11 cellular contexts compared by ENCODE assay signal in the genomic region with DNA sequence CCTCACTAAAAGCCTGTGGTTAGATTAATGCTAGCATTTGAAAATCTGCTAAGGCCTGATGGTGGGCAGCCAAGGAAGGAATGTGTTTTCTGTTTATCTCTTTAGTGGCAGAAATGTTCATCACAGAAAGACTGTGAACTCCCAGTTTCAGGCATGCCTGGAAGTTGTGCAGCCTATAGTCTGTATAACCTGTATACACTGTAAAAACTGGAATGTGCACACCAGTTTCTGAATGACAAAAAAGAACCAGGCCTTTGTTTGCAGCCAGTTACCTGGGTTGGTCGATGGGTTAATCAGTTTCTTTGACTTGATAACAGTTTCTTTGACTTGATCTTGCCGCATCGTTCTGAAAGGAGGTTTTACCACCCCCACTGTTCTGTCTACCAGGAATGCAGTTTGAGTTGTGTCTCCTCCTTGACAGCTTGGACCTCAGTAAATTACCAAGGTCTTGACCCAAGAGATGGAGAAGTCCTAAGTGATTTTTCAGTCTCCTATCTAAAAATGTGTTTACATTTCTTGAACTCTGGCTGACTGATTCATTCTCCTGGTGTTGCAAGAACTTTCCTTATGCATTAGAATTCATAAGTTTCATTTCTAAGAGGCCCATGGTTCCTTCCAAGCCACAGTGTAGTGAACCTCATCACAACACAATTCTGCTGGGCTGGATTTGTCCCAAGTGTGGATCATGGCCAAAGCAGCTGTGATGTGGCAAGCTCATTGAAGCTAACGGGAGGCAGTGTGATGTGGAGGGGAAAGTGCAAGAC.
DNase-seq lines count a peak whose midpoint lies in the region; ATAC-seq and TF ChIP-seq lines count a peak whose summit lies in the region.
"Had no signal": no experiment of that assay in that cellular context is flagged by ENCODE, and none has a peak within 500 bp of the region (broad histone marks: within the 10 kb centered on the region; RNA-seq: fewer than 3 reads in every experiment).

No MANE protein-coding gene starts in this region.

- H3K79me1 ChIP-seq in trophoblast cell (ENCODE audit: low read length), result no peaks in the 10 kb centered on the region

- no peak overlapping the region for H2AFZ ChIP-seq in trophoblast cell (ENCODE audit: insufficient read depth, low read length, poor library complexity)

- H3K14ac ChIP-seq in trophoblast cell (ENCODE audit: low read length), result no peak overlapping the region

- no peaks in the 10 kb centered on the region for H3K4me1 Mint-ChIP-seq in stimulated activated memory B cell treated with anti-CD40 and anti-IgM and Interleukin-4, amounts not matched to agents 10 μg/mL and 1 μg/mL and 100 μg/mL, for 72 hours
- no peaks in the 10 kb centered on the region for H3K4me1 Mint-ChIP-seq in activated CD4-positive, alpha-beta T cell treated with anti-CD3 and anti-CD28 coated beads, Interleukin-2, amount 10 ng/mL, durations not matched to agents 24 days and 14 days

- H3K36me3 Mint-ChIP-seq in stimulated activated memory B cell treated with anti-CD40 and anti-IgM and Interleukin-4, amounts not matched to agents 10 μg/mL and 1 μg/mL and 100 μg/mL, for 72 hours, result no peaks in the 10 kb centered on the region
- H3K36me3 Mint-ChIP-seq in activated CD4-positive, alpha-beta T cell treated with anti-CD3 and anti-CD28 coated beads, Interleukin-2, amount 10 ng/mL, durations not matched to agents 24 days and 14 days (ENCODE audit: low read depth), result no peaks in the 10 kb centered on the region

- no peak overlapping the region for H3K4me3 Mint-ChIP-seq in stimulated activated memory B cell treated with anti-CD40 and anti-IgM and Interleukin-4, amounts not matched to agents 10 μg/mL and 1 μg/mL and 100 μg/mL, for 72 hours
- no peak overlapping the region for H3K4me3 Mint-ChIP-seq in activated CD4-positive, alpha-beta T cell treated with anti-CD3 and anti-CD28 coated beads, Interleukin-2, amount 10 ng/mL, durations not matched to agents 24 days and 14 days

- H3K79me2 ChIP-seq in trophoblast cell (ENCODE audit: control insufficient read depth, insufficient read depth, low read length, poor library complexity), result no peaks in the 10 kb centered on the region

- no peaks in the 10 kb centered on the region for H3K9me3 Mint-ChIP-seq in stimulated activated memory B cell treated with anti-CD40 and anti-IgM and Interleukin-4, amounts not matched to agents 10 μg/mL and 1 μg/mL and 100 μg/mL, for 72 hours
- H3K9me3 Mint-ChIP-seq in activated CD4-positive, alpha-beta T cell treated with anti-CD3 and anti-CD28 coated beads, Interleukin-2, amount 10 ng/mL, durations not matched to agents 24 days and 14 days, result no peaks in the 10 kb centered on the region

- H3K23ac ChIP-seq in trophoblast cell (ENCODE audit: low read length), result no peak overlapping the region

- no peaks in the 10 kb centered on the region for H3K27me3 ChIP-seq in trophoblast cell (ENCODE audit: insufficient read depth, low read length)

- no peak overlapping the region for H3K27ac Mint-ChIP-seq in stimulated activated memory B cell treated with anti-CD40 and anti-IgM and Interleukin-4, amounts not matched to agents 10 μg/mL and 1 μg/mL and 100 μg/mL, for 72 hours
- H3K27ac Mint-ChIP-seq in activated CD4-positive, alpha-beta T cell treated with anti-CD3 and anti-CD28 coated beads, Interleukin-2, amount 10 ng/mL, durations not matched to agents 24 days and 14 days, result no peak overlapping the region

- H2BK120ac ChIP-seq in trophoblast cell (ENCODE audit: insufficient read depth, low read length, poor library complexity), result no peak overlapping the region

- H3K4ac ChIP-seq in trophoblast cell (ENCODE audit: low read depth, low read length), result no peak overlapping the region

- no peaks in the 10 kb centered on the region for H3K9me3 ChIP-seq in trophoblast cell (ENCODE audit: insufficient read depth, low read depth, low read length)

- ATAC-seq in Right ventricle myocardium inferior, result peak; percentile 91
- ATAC-seq in HG03520 (IDR thresholded peaks at IDR 0.05; ENCODE audit: unreplicated experiment), result no peak
- no peak for ATAC-seq in stimulated activated memory B cell treated with anti-CD40 and anti-IgM and Interleukin-4, amounts not matched to agents 10 μg/mL and 1 μg/mL and 100 μg/mL, for 72 hours

- no peak overlapping the region for H4K12ac ChIP-seq in trophoblast cell (ENCODE audit: low read depth, low read length)

- H4K8ac ChIP-seq in trophoblast cell (ENCODE audit: low read depth, low read length), result no peak overlapping the region

- H3K27me3 Mint-ChIP-seq in stimulated activated memory B cell treated with anti-CD40 and anti-IgM and Interleukin-4, amounts not matched to agents 10 μg/mL and 1 μg/mL and 100 μg/mL, for 72 hours, result peaks cover 8% of the 10 kb centered on the region
- peaks cover 2% of the 10 kb centered on the region for H3K27me3 Mint-ChIP-seq in activated CD4-positive, alpha-beta T cell treated with anti-CD3 and anti-CD28 coated beads, Interleukin-2, amount 10 ng/mL, durations not matched to agents 24 days and 14 days

- no peak overlapping the region for H2BK12ac ChIP-seq in trophoblast cell (ENCODE audit: low read length)

- no peak overlapping the region for H3K4me2 ChIP-seq in trophoblast cell (ENCODE audit: low read length)

- no peak overlapping the region for H3K4me3 ChIP-seq in trophoblast cell (ENCODE audit: low read depth, low read length)

- no peaks in the 10 kb centered on the region for H3K4me1 ChIP-seq in trophoblast cell (ENCODE audit: control insufficient read depth in 1 of 2, insufficient read depth in 2 of 2, low read length in 2 of 2)

- no peak overlapping the region for H3K9ac ChIP-seq in trophoblast cell (ENCODE audit: low read length)

- H3K27ac ChIP-seq in trophoblast cell (ENCODE audit: low read depth, low read length), result no peak overlapping the region
- H3K27ac ChIP-seq: C4-2B had no signal

- H3K18ac ChIP-seq in trophoblast cell (ENCODE audit: low read length), result no peak overlapping the region

- H4K91ac ChIP-seq in trophoblast cell (ENCODE audit: low read depth, low read length), result no peak overlapping the region

- H2AK5ac ChIP-seq in trophoblast cell (ENCODE audit: low read length), result no peak overlapping the region

- no peak overlapping the region for H2BK5ac ChIP-seq in trophoblast cell (ENCODE audit: low read depth, low read length, poor library complexity)

- TF ChIP-seq CTCF in AG09319 (IDR thresholded peaks at IDR 0.05; ENCODE audit: low read depth, low read length), result no peak

- intact Hi-C loops in Right ventricle myocardium inferior (cut with DNase I), result no loop called here
- intact Hi-C loops in activated CD4-positive, alpha-beta T cell treated with anti-CD3 and anti-CD28 coated beads, Interleukin-2, amount 10 ng/mL, durations not matched to agents 24 days and 14 days (cut with micrococcal nuclease), result no loop called here

- WGBS in trophoblast cell (ENCODE audit: extremely low coverage, insufficient coverage, insufficient read length), result no CpG with 5 or more reads among the region's 4 CpGs

- no peaks in the 10 kb centered on the region for H3K36me3 ChIP-seq in trophoblast cell (ENCODE audit: control insufficient read depth in 1 of 2, insufficient read depth in 2 of 2, low read length in 2 of 2)

- DNase-seq in AG09319 (ENCODE audit: extremely low read depth, low read depth), result peak; percentile 98
- peak; percentile 60 for DNase-seq in T1000 (lab: John Stamatoyannopoulos, UW)
- peak; percentile 82 for DNase-seq in Right ventricle myocardium inferior (ENCODE audit: missing footprints)
- peak; percentile 68 to 83 for DNase-seq in trophoblast cell
- DNase-seq in activated CD4-positive, alpha-beta T cell treated with anti-CD3 and anti-CD28 coated beads, Interleukin-2, amount 10 ng/mL, durations not matched to agents 24 days and 14 days, result no peak
- no peak for DNase-seq in HT-29 (ENCODE audit: low spot score)
- DNase-seq: dermis blood vessel endothelial cell; stimulated activated CD8-positive, alpha-beta memory T cell treated with anti-CD3 and anti-CD28 coated beads, Interleukin-4, amount 100 ng/mL, for 48 hours had no signal

Comparison
In these comparisons a context has a peak if more than half of its experiments do, and no peak if none do; other contexts are left out.
1. DNase-seq: peak in AG09319 (single experiment), T1000 (single experiment), Right ventricle myocardium inferior (single experiment) and trophoblast cell (2 of 2); none in activated CD4-positive, alpha-beta T cell treated with anti-CD3 and anti-CD28 coated beads, Interleukin-2, amount 10 ng/mL, durations not matched to agents 24 days and 14 days (single experiment) and HT-29 (single experiment).